In the genomic region with DNA sequence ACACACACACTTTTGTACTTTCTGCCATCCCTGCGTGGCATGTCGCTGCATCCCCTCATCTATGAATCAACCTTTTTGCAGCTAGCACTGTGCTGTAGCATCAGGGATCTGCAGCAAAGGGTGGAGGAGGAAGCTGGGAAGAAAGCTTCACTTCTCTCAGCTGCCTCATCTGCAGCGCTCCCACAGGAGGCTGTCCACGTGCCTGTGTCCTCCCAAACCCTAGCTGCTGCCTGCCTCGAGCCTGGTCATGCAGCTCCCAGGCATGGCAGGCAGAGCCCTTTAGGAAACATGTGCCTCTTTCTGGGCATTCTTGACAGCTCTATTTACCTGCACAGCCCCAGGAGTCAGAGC, we compare ENCODE assay signal across 8 cellular contexts.
DNase-seq lines count a peak whose midpoint lies in the region; ATAC-seq and TF ChIP-seq lines count a peak whose summit lies in the region.

No MANE protein-coding gene starts in this region.

- peak overlapping the region; percentile 86 for H3K27ac Mint-ChIP-seq in activated CD8-positive, alpha-beta T cell treated with anti-CD3 and anti-CD28 coated beads for 36 hours

- H3K4me3 Mint-ChIP-seq in activated CD8-positive, alpha-beta T cell treated with anti-CD3 and anti-CD28 coated beads for 36 hours: no peak overlapping the region

- no peak for ATAC-seq in activated CD8-positive, alpha-beta T cell treated with anti-CD3 and anti-CD28 coated beads for 36 hours
- ATAC-seq in sciatic nerve: peak; percentile 88
- ATAC-seq in GM21737 (IDR thresholded peaks at IDR 0.05; ENCODE audit: unreplicated experiment): no peak
- ATAC-seq in HG03378 (IDR thresholded peaks at IDR 0.05; ENCODE audit: unreplicated experiment): no peak
- ATAC-seq in HG02588 (IDR thresholded peaks at IDR 0.05; ENCODE audit: unreplicated experiment): no peak

- TF ChIP-seq CTCF in activated CD8-positive, alpha-beta T cell treated with anti-CD3 and anti-CD28 coated beads for 36 hours (IDR thresholded peaks at IDR 0.05): no peak

- POLR2A ChIA-PET in HEK293T (lab: Yijun Ruan, JAX): interaction anchor here (1.0 to 2.8 kb wide), 2 partner anchors 58 to 60 kb away, joined by 3 to 28 read pairs; no protein-coding TSS in a partner anchor
- POLR2A ChIA-PET in activated CD8-positive, alpha-beta T cell treated with anti-CD3 and anti-CD28 coated beads for 36 hours (lab: Charles Lee): interaction anchor here (1.3 to 1.8 kb wide), 2 partner anchors 60 to 79 kb away, joined by 5 to 6 read pairs; no protein-coding TSS in a partner anchor

- CTCF ChIA-PET in HEK293T (lab: Yijun Ruan, JAX): no interaction called here
- CTCF ChIA-PET in activated CD8-positive, alpha-beta T cell treated with anti-CD3 and anti-CD28 coated beads for 36 hours (lab: Charles Lee): interaction anchor here (1.0 to 5.8 kb wide), 4 partner anchors 16 to 175 kb away, joined by 3 to 44 read pairs (median 5); no protein-coding TSS in a partner anchor

- no peaks in the 10 kb centered on the region for H3K27me3 Mint-ChIP-seq in activated CD8-positive, alpha-beta T cell treated with anti-CD3 and anti-CD28 coated beads for 36 hours

- peak; percentile 42 for DNase-seq in HEK293T (ENCODE audit: extremely low spot score)
- no peak for DNase-seq in activated CD8-positive, alpha-beta T cell treated with anti-CD3 and anti-CD28 coated beads for 36 hours
- peak; percentile 87 for DNase-seq in cardiac septum (ENCODE audit: low spot score)
- DNase-seq in sciatic nerve (ENCODE audit: low spot score): peak; percentile 79
- no peak for DNase-seq in HT-29 (ENCODE audit: low spot score)

- intact Hi-C loops in activated CD8-positive, alpha-beta T cell treated with anti-CD3 and anti-CD28 coated beads for 36 hours (cut with micrococcal nuclease): no loop called here
- intact Hi-C loops in cardiac septum (cut with DNase I) (loop anchor here (1.0 kb wide), 1 partner anchor 60 kb away; no protein-coding TSS in a partner anchor), sciatic nerve (cut with DNase I) (no loop called here)

- H3K4me1 Mint-ChIP-seq in activated CD8-positive, alpha-beta T cell treated with anti-CD3 and anti-CD28 coated beads for 36 hours (ENCODE audit: low read depth): peaks cover 65% of the 10 kb centered on the region

- peaks cover 1% of the 10 kb centered on the region for H3K9me3 Mint-ChIP-seq in activated CD8-positive, alpha-beta T cell treated with anti-CD3 and anti-CD28 coated beads for 36 hours

- H3K36me3 Mint-ChIP-seq in activated CD8-positive, alpha-beta T cell treated with anti-CD3 and anti-CD28 coated beads for 36 hours (ENCODE audit: low read depth): no peaks in the 10 kb centered on the region

TF ChIP-seq in HEK293T, 16 proteins besides CTCF, POLR2A, EP300 and RAD21:
- TF ChIP-seq NFRKB (IDR thresholded peaks at IDR 0.05) (no peak), L3MBTL2 (conservative IDR thresholded peaks at IDR 0.05) (peak; percentile 85)
TF ChIP-seq in HEK293T: peak in this region for 1.

Comparison
In these comparisons a context has a peak if more than half of its experiments do, and no peak if none do; other contexts are left out.
1. DNase-seq: peak in HEK293T (single experiment), cardiac septum (single experiment) and sciatic nerve (single experiment); none in activated CD8-positive, alpha-beta T cell treated with anti-CD3 and anti-CD28 coated beads for 36 hours (single experiment) and HT-29 (single experiment).